Comparison of ENCODE assay signal across 8 cellular contexts in genomic region chr6:157613011-157613522, GRCh38.
A peak's percentile ranks its signal among the peaks of the same experiment; 100 is the strongest.
DNase-seq lines count a peak whose midpoint lies in the region; ATAC-seq and TF ChIP-seq lines count a peak whose summit lies in the region.
"Had no signal": no experiment of that assay in that cellular context is flagged by ENCODE, and none has a peak within 500 bp of the region (broad histone marks: within the 10 kb centered on the region; RNA-seq: fewer than 3 reads in every experiment).

No MANE protein-coding gene starts in this region.

- peak; percentile 84 for DNase-seq in HPDE6-E6E7 (ENCODE audit: extremely low spot score)
- DNase-seq in RWPE2 (ENCODE audit: low spot score): no peak
- DNase-seq in fibroblast of mammary gland (ENCODE audit: low read depth): peak; percentile 98
- DNase-seq in transverse colon: no peak
- no peak for DNase-seq in pons (ENCODE audit: low spot score)
- no peak for DNase-seq in stimulated activated CD4-positive, alpha-beta T cell treated with anti-CD3 and anti-CD28 coated beads, Interleukin-2, amount 100 ng/mL, for 48 hours
- no peak for DNase-seq in activated T-cell treated with anti-CD3 and anti-CD28 coated beads, Interleukin-2, amount 50 U/mL, for 1 hour
- DNase-seq: right lobe of liver had no signal

- H3K27me3 ChIP-seq in RWPE2 (ENCODE audit: insufficient read depth, poor library complexity, severe bottlenecking) (no peaks in the 10 kb centered on the region), transverse colon (no peaks in the 10 kb centered on the region)
- H3K27me3 ChIP-seq: right lobe of liver had no signal

- H3K4me3 ChIP-seq in RWPE2 (ENCODE audit: severe bottlenecking) (peak overlapping the region; percentile 19), fibroblast of mammary gland (ENCODE audit: control insufficient read depth, low read depth, low read length) (peak overlapping the region; percentile 46), transverse colon (no peak overlapping the region)
- H3K4me3 ChIP-seq: right lobe of liver had no signal

- H3K9me3 ChIP-seq in RWPE2 (ENCODE audit: severe bottlenecking): no peaks in the 10 kb centered on the region
- H3K9me3 ChIP-seq in transverse colon: no peaks in the 10 kb centered on the region
- H3K9me3 ChIP-seq: right lobe of liver had no signal

- no peaks in the 10 kb centered on the region for H3K36me3 ChIP-seq in RWPE2 (ENCODE audit: low read depth)
- H3K36me3 ChIP-seq in transverse colon: no peaks in the 10 kb centered on the region
- H3K36me3 ChIP-seq: right lobe of liver had no signal

- no peak for TF ChIP-seq POLR2A in transverse colon (IDR thresholded peaks at IDR 0.05)

- TF ChIP-seq CTCF in RWPE2 (IDR thresholded peaks at IDR 0.05; ENCODE audit: poor library complexity, severe bottlenecking) (no peak), fibroblast of mammary gland (conservative IDR thresholded peaks at IDR 0.05; ENCODE audit: control insufficient read depth, insufficient read depth, low read depth, low read length) (no peak), transverse colon (IDR thresholded peaks at IDR 0.05) (no peak)

- intact Hi-C loops in transverse colon (cut with DNase I; ENCODE audit: low total_unique reads): no loop called here

- no peak for TF ChIP-seq EP300 in transverse colon (IDR thresholded peaks at IDR 0.05; ENCODE audit: low read depth)

- peak overlapping the region; percentile 32 for H3K27ac ChIP-seq in RWPE2 (ENCODE audit: poor library complexity, severe bottlenecking)
- peak overlapping the region; percentile 28 to 71 (median 41) for H3K27ac ChIP-seq in transverse colon
- H3K27ac ChIP-seq: right lobe of liver had no signal

- H3K4me1 ChIP-seq in RWPE2 (ENCODE audit: insufficient read depth, poor library complexity, severe bottlenecking) (peaks cover 15% of the 10 kb centered on the region), transverse colon (peaks cover 14 to 29% (median 21%) of the 10 kb centered on the region in 4 donors)
- H3K4me1 ChIP-seq: right lobe of liver had no signal

- 73% methylated on average over 7 of the region's 7 CpGs; no CpG with 5 or more reads in 1 of the 2 donors for WGBS in transverse colon (ENCODE audit: low coverage in 1 of 2), 2 donors

- ATAC-seq in RWPE2 (ENCODE audit: low read depth): peak; percentile 94

- in situ Hi-C loops in transverse colon (cut with MboI; ENCODE audit: low pct_ligation_motif_present in 1 of 4, low pct_unique_long_range_greater_than_20kb in 1 of 4, low sequenced_read_pairs in 3 of 4): loop anchor here in 1 of 4 donors (25.0 kb wide), 1 partner anchor 276 kb away; no protein-coding TSS in a partner anchor

Comparison
In these comparisons a context has a peak if more than half of its experiments do, and no peak if none do; other contexts are left out.
1. DNase-seq: peak in HPDE6-E6E7 (single experiment) and fibroblast of mammary gland (single experiment); none in RWPE2 (single experiment), transverse colon (single experiment), pons (single experiment), stimulated activated CD4-positive, alpha-beta T cell treated with anti-CD3 and anti-CD28 coated beads, Interleukin-2, amount 100 ng/mL, for 48 hours (0 of 2) and activated T-cell treated with anti-CD3 and anti-CD28 coated beads, Interleukin-2, amount 50 U/mL, for 1 hour (single experiment).
2. H3K4me3 ChIP-seq: peak in RWPE2 (single experiment) and fibroblast of mammary gland (single experiment); none in transverse colon (0 of 4).